ENCODE assay signal across 1 cellular context in the genomic region with DNA sequence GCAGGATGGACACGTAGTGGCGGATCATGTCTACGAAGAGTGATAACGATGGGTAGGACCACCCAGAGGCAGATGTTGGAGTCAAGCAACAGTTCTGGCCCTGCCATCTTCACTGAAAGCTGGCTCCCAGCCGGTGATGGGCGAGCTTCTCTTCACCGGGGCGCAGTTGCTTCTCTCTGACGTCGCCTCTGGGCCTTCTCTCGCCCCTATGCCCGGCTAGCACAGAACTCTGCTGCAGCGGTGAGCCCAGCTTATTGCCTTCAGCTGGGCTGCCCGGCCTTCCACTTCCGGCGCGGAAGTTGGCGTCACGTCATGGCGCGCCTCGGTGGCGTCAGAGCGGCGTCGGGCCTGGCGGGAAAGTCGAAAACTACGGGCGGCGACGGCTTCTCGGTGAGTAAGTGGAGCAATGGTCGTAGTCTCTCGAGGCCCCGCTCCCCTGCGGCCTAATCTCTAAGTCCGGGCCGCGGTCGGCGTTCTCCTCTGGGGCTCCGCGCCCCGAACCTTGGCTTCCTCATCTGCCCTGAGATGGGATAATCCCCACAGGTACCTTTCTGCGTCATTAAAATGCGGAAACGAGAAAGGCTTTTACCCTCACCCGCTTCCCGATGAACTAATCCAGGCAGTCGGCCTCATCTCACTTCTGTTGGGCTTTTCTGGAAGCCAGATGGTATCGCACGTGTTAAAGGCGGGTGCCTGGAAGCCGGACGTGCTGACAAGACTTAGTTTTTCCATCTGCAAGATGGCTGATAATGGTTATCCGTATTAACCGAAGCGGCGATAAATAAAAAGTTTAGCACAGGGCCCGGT.
TF ChIP-seq lines count a peak whose summit lies in the region.

A gene (plus strand): TSS at position 354 of the 807 bp plus-strand sequence. CDS start 2,221 bp downstream, outside the sequence.

TF ChIP-seq in K562, 482 proteins besides CTCF, POLR2A, EP300 and RAD21 (continued from another document and continues in another):
- TF ChIP-seq, protein P1, sequence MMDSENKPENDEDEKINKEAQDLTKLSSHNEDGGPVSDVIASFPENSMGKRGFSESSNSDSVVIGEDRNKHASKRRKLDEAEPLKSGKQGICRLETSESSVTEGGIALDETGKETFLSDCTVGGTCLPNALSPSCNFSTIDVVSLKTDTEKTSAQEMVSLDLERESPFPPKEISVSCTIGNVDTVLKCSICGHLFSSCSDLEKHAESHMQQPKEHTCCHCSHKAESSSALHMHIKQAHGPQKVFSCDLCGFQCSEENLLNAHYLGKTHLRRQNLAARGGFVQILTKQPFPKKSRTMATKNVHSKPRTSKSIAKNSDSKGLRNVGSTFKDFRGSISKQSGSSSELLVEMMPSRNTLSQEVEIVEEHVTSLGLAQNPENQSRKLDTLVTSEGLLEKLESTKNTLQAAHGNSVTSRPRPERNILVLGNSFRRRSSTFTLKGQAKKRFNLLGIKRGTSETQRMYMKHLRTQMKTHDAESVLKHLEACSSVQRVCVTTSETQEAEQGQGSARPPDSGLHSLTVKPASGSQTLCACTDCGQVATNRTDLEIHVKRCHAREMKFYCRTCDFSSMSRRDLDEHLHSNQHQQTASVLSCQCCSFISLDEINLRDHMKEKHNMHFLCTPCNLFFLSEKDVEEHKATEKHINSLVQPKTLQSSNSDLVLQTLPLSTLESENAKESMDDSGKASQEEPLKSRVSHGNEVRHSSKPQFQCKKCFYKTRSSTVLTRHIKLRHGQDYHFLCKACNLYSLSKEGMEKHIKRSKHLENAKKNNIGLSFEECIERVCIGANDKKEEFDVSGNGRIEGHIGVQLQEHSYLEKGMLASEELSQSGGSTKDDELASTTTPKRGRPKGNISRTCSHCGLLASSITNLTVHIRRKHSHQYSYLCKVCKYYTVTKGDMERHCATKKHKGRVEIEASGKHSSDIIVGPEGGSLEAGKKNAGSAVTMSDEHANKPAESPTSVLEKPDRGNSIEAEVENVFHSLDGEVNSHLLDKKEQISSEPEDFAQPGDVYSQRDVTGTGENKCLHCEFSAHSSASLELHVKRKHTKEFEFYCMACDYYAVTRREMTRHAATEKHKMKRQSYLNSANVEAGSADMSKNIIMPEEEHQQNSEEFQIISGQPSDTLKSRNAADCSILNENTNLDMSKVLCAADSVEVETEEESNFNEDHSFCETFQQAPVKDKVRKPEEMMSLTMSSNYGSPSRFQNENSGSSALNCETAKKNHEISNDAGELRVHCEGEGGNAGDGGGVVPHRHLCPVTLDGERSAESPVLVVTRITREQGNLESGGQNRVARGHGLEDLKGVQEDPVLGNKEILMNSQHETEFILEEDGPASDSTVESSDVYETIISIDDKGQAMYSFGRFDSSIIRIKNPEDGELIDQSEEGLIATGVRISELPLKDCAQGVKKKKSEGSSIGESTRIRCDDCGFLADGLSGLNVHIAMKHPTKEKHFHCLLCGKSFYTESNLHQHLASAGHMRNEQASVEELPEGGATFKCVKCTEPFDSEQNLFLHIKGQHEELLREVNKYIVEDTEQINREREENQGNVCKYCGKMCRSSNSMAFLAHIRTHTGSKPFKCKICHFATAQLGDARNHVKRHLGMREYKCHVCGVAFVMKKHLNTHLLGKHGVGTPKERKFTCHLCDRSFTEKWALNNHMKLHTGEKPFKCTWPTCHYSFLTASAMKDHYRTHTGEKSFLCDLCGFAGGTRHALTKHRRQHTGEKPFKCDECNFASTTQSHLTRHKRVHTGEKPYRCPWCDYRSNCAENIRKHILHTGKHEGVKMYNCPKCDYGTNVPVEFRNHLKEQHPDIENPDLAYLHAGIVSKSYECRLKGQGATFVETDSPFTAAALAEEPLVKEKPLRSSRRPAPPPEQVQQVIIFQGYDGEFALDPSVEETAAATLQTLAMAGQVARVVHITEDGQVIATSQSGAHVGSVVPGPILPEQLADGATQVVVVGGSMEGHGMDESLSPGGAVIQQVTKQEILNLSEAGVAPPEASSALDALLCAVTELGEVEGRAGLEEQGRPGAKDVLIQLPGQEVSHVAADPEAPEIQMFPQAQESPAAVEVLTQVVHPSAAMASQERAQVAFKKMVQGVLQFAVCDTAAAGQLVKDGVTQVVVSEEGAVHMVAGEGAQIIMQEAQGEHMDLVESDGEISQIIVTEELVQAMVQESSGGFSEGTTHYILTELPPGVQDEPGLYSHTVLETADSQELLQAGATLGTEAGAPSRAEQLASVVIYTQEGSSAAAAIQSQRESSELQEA (IDR thresholded peaks at IDR 0.05; ENCODE audit: low read depth), result peak; percentile 75
- no peak for TF ChIP-seq POLR2AphosphoS2 (IDR thresholded peaks at IDR 0.05; ENCODE audit: low read length)
- TF ChIP-seq JUND (IDR thresholded peaks at IDR 0.05; ENCODE audit: borderline replicate concordance, low read depth, low read length), result peak; percentile 86
- peak; percentile 47; the same call in 2 of the 3 replicates for TF ChIP-seq JUND (tag; IDR thresholded peaks at IDR 0.05; ENCODE audit: borderline replicate concordance, low read depth, low read length)
- no peak for TF ChIP-seq KLF10 (CRISPR knock-in tag; IDR thresholded peaks at IDR 0.05)
- TF ChIP-seq ZKSCAN8 (CRISPR knock-in tag; IDR thresholded peaks at IDR 0.05), result peak; percentile 61; the same call in 1 of the 2 replicates
- peak; percentile 10; the same call in 1 of the 2 replicates for TF ChIP-seq MTA2 (IDR thresholded peaks at IDR 0.05; ENCODE audit: low read depth)
- TF ChIP-seq TCF3 (CRISPR knock-in tag; IDR thresholded peaks at IDR 0.05), result peak; percentile 46
- TF ChIP-seq, protein P2, sequence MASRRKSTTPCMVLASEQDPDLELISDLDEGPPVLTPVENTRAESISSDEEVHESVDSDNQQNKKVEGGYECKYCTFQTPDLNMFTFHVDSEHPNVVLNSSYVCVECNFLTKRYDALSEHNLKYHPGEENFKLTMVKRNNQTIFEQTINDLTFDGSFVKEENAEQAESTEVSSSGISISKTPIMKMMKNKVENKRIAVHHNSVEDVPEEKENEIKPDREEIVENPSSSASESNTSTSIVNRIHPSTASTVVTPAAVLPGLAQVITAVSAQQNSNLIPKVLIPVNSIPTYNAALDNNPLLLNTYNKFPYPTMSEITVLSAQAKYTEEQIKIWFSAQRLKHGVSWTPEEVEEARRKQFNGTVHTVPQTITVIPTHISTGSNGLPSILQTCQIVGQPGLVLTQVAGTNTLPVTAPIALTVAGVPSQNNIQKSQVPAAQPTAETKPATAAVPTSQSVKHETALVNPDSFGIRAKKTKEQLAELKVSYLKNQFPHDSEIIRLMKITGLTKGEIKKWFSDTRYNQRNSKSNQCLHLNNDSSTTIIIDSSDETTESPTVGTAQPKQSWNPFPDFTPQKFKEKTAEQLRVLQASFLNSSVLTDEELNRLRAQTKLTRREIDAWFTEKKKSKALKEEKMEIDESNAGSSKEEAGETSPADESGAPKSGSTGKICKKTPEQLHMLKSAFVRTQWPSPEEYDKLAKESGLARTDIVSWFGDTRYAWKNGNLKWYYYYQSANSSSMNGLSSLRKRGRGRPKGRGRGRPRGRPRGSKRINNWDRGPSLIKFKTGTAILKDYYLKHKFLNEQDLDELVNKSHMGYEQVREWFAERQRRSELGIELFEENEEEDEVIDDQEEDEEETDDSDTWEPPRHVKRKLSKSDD (conservative IDR thresholded peaks at IDR 0.05; ENCODE audit: low read length), result no peak; the same call in 1 of the 2 replicates
- 0 out of 2 replicates have a peak, but pooled peaks have one; percentile 41 for TF ChIP-seq NFATC3 (IDR thresholded peaks at IDR 0.05)
- peak; percentile 93 for TF ChIP-seq ELF4 (CRISPR knock-in tag; IDR thresholded peaks at IDR 0.05)
- TF ChIP-seq CTBP1 (IDR thresholded peaks at IDR 0.05; ENCODE audit: borderline replicate concordance), result peak; percentile 83
- TF ChIP-seq PTRF (tag; IDR thresholded peaks at IDR 0.05), result no peak
- no peak for TF ChIP-seq SMARCC2 (IDR thresholded peaks at IDR 0.05; ENCODE audit: low read depth)
- peak; percentile 93 for TF ChIP-seq KLF1 (tag; IDR thresholded peaks at IDR 0.05)
- no peak for TF ChIP-seq HNRNPL (IDR thresholded peaks at IDR 0.05; ENCODE audit: low read depth, low read length)
- no peak for TF ChIP-seq CEBPG (CRISPR knock-in tag; IDR thresholded peaks at IDR 0.05)
- no peak for TF ChIP-seq CEBPG (tag; conservative IDR thresholded peaks at IDR 0.05 in 1 of 2, IDR thresholded peaks at IDR 0.05 in 1 of 2)
- TF ChIP-seq, protein P3, sequence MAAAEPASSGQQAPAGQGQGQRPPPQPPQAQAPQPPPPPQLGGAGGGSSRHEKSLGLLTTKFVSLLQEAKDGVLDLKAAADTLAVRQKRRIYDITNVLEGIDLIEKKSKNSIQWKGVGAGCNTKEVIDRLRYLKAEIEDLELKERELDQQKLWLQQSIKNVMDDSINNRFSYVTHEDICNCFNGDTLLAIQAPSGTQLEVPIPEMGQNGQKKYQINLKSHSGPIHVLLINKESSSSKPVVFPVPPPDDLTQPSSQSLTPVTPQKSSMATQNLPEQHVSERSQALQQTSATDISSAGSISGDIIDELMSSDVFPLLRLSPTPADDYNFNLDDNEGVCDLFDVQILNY (CRISPR knock-in tag; IDR thresholded peaks at IDR 0.05), result peak; percentile 97
- no peak for TF ChIP-seq COPS2 (conservative IDR thresholded peaks at IDR 0.05)
- TF ChIP-seq RBM22 (IDR thresholded peaks at IDR 0.05; ENCODE audit: low read depth, low read length, poor library complexity, severe bottlenecking), result peak; percentile 85
- TF ChIP-seq, protein P4, sequence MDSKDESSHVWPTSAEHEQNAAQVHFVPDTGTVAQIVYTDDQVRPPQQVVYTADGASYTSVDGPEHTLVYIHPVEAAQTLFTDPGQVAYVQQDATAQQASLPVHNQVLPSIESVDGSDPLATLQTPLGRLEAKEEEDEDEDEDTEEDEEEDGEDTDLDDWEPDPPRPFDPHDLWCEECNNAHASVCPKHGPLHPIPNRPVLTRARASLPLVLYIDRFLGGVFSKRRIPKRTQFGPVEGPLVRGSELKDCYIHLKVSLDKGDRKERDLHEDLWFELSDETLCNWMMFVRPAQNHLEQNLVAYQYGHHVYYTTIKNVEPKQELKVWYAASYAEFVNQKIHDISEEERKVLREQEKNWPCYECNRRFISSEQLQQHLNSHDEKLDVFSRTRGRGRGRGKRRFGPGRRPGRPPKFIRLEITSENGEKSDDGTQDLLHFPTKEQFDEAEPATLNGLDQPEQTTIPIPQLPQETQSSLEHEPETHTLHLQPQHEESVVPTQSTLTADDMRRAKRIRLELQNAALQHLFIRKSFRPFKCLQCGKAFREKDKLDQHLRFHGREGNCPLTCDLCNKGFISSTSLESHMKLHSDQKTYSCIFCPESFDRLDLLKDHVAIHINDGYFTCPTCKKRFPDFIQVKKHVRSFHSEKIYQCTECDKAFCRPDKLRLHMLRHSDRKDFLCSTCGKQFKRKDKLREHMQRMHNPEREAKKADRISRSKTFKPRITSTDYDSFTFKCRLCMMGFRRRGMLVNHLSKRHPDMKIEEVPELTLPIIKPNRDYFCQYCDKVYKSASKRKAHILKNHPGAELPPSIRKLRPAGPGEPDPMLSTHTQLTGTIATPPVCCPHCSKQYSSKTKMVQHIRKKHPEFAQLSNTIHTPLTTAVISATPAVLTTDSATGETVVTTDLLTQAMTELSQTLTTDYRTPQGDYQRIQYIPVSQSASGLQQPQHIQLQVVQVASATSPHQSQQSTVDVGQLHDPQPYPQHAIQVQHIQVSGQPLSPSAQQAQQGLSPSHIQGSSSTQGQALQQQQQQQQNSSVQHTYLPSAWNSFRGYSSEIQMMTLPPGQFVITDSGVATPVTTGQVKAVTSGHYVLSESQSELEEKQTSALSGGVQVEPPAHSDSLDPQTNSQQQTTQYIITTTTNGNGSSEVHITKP (IDR thresholded peaks at IDR 0.05; ENCODE audit: partially characterized antibody), result peak; percentile 87
- peak; percentile 82; the same call in 1 of the 2 replicates for TF ChIP-seq SREBF2 (CRISPR knock-in tag; IDR thresholded peaks at IDR 0.05)
- TF ChIP-seq ZNF324 (CRISPR knock-in tag; IDR thresholded peaks at IDR 0.05), result no peak
- TF ChIP-seq ZSCAN29 (IDR thresholded peaks at IDR 0.05), result no peak
- TF ChIP-seq ZEB2 (IDR thresholded peaks at IDR 0.05), result no peak
- no peak for TF ChIP-seq KLF13 (tag; IDR thresholded peaks at IDR 0.05; ENCODE audit: borderline replicate concordance, low read depth)
- no peak for TF ChIP-seq ZNF232 (CRISPR knock-in tag; IDR thresholded peaks at IDR 0.05)
- TF ChIP-seq, protein P5, sequence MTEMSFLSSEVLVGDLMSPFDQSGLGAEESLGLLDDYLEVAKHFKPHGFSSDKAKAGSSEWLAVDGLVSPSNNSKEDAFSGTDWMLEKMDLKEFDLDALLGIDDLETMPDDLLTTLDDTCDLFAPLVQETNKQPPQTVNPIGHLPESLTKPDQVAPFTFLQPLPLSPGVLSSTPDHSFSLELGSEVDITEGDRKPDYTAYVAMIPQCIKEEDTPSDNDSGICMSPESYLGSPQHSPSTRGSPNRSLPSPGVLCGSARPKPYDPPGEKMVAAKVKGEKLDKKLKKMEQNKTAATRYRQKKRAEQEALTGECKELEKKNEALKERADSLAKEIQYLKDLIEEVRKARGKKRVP (CRISPR knock-in tag; IDR thresholded peaks at IDR 0.05), result 0 out of 2 replicates have a peak, but pooled peaks have one; percentile 30
- TF ChIP-seq, protein P6, sequence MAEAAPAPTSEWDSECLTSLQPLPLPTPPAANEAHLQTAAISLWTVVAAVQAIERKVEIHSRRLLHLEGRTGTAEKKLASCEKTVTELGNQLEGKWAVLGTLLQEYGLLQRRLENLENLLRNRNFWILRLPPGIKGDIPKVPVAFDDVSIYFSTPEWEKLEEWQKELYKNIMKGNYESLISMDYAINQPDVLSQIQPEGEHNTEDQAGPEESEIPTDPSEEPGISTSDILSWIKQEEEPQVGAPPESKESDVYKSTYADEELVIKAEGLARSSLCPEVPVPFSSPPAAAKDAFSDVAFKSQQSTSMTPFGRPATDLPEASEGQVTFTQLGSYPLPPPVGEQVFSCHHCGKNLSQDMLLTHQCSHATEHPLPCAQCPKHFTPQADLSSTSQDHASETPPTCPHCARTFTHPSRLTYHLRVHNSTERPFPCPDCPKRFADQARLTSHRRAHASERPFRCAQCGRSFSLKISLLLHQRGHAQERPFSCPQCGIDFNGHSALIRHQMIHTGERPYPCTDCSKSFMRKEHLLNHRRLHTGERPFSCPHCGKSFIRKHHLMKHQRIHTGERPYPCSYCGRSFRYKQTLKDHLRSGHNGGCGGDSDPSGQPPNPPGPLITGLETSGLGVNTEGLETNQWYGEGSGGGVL (CRISPR knock-in tag; IDR thresholded peaks at IDR 0.05), result no peak
- TF ChIP-seq ZFP1 (CRISPR knock-in tag; IDR thresholded peaks at IDR 0.05), result no peak
- no peak for TF ChIP-seq ZNF778 (CRISPR knock-in tag; IDR thresholded peaks at IDR 0.05)
- TF ChIP-seq, protein P7, sequence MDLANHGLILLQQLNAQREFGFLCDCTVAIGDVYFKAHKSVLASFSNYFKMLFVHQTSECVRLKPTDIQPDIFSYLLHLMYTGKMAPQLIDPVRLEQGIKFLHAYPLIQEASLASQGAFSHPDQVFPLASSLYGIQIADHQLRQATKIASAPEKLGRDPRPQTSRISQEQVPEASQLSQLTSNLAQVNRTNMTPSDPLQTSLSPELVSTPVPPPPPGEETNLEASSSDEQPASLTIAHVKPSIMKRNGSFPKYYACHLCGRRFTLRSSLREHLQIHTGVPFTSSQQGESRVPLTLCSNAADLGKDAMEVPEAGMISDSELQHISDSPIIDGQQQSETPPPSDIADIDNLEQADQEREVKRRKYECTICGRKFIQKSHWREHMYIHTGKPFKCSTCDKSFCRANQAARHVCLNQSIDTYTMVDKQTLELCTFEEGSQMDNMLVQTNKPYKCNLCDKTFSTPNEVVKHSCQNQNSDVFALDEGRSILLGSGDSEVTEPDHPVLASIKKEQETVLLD (IDR thresholded peaks at IDR 0.05), result no peak
- peak; percentile 62; the same call in 1 of the 2 replicates for TF ChIP-seq ZBED1 (IDR thresholded peaks at IDR 0.05)
- TF ChIP-seq, protein P8, sequence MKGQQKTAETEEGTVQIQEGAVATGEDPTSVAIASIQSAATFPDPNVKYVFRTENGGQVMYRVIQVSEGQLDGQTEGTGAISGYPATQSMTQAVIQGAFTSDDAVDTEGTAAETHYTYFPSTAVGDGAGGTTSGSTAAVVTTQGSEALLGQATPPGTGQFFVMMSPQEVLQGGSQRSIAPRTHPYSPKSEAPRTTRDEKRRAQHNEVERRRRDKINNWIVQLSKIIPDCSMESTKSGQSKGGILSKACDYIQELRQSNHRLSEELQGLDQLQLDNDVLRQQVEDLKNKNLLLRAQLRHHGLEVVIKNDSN (CRISPR knock-in tag; IDR thresholded peaks at IDR 0.05), result no peak; the same call in 1 of the 2 replicates
